ENCODE assay signal across 20 cellular contexts in genomic region chr1:7046891-7047290, GRCh38.
"Had no signal": no experiment of that assay in that cellular context is flagged by ENCODE, and none has a peak within 500 bp of the region (broad histone marks: within the 10 kb centered on the region; RNA-seq: fewer than 3 reads in every experiment).

No MANE protein-coding gene starts in this region.

- H3K4me1 Mint-ChIP-seq: activated naive CD4-positive, alpha-beta T cell treated with anti-CD3 and anti-CD28 coated beads, Interleukin-2, amount 50 U/mL, for 24 hours; central memory CD8-positive, alpha-beta T cell; mesothelial cell of epicardium had no signal

- H3K4me1 ChIP-seq: left ventricle myocardium inferior, right atrium auricular region had no signal

- H3K36me3 Mint-ChIP-seq: activated naive CD4-positive, alpha-beta T cell treated with anti-CD3 and anti-CD28 coated beads, Interleukin-2, amount 50 U/mL, for 24 hours; mesothelial cell of epicardium; type B pancreatic cell had no signal

- H3K36me3 ChIP-seq: left ventricle myocardium inferior, neutrophil, ovary, right atrium auricular region, thoracic aorta had no signal

- H3K4me3 ChIP-seq: coronary artery, left ventricle myocardium inferior, ovary, psoas muscle, right atrium auricular region, thoracic aorta had no signal

- DNase-seq: activated CD4-positive, alpha-beta T cell treated with anti-CD3 and anti-CD28 coated beads for 1 hour; activated CD4-positive, alpha-beta T cell treated with anti-CD3 and anti-CD28 coated beads, Interleukin-2, amount 50 U/mL, for 1 hour; activated CD8-positive, alpha-beta T cell treated with anti-CD3 and anti-CD28 coated beads, Interleukin-2, amount 10 ng/mL, durations not matched to agents 7 days and 5 days; activated gamma-delta T cell treated with Interleukin-2 at 50 U/mL for 16 hours; aorta; left ventricle myocardium inferior; psoas muscle; stimulated activated CD4-positive, alpha-beta T cell treated with anti-CD3 and anti-CD28 coated beads, Interleukin-4, amount 100 ng/mL, for 24 hours; stimulated activated naive CD4-positive, alpha-beta T cell treated with Interleukin-2 at 50 U/mL for 16 hours had no signal

- H3K27ac ChIP-seq: coronary artery, epithelial cell of prostate, left ventricle myocardium inferior, neutrophil, ovary, psoas muscle, right atrium auricular region, thoracic aorta had no signal

- ATAC-seq: activated CD8-positive, alpha-beta T cell treated with anti-CD3 and anti-CD28 coated beads, Interleukin-2, amount 10 ng/mL, durations not matched to agents 7 days and 5 days; psoas muscle had no signal

- H3K9me3 ChIP-seq: neutrophil, ovary, psoas muscle, right atrium auricular region, thoracic aorta had no signal

- H3K4me3 Mint-ChIP-seq: activated CD8-positive, alpha-beta T cell treated with anti-CD3 and anti-CD28 coated beads, Interleukin-2, amount 10 ng/mL, durations not matched to agents 7 days and 5 days; activated naive CD4-positive, alpha-beta T cell treated with anti-CD3 and anti-CD28 coated beads, Interleukin-2, amount 50 U/mL, for 24 hours; central memory CD8-positive, alpha-beta T cell; mesothelial cell of epicardium; nephron; type B pancreatic cell had no signal

- H3K27ac Mint-ChIP-seq: activated CD8-positive, alpha-beta T cell treated with anti-CD3 and anti-CD28 coated beads, Interleukin-2, amount 10 ng/mL, durations not matched to agents 7 days and 5 days; activated naive CD4-positive, alpha-beta T cell treated with anti-CD3 and anti-CD28 coated beads, Interleukin-2, amount 50 U/mL, for 24 hours; mesothelial cell of epicardium; nephron; type B pancreatic cell had no signal

- H3K27me3 ChIP-seq: ovary, right atrium auricular region had no signal

- H3K9me3 Mint-ChIP-seq: activated naive CD4-positive, alpha-beta T cell treated with anti-CD3 and anti-CD28 coated beads, Interleukin-2, amount 50 U/mL, for 24 hours; mesothelial cell of epicardium; nephron; type B pancreatic cell had no signal
